30 cellular contexts compared by ENCODE assay signal in the genomic region with DNA sequence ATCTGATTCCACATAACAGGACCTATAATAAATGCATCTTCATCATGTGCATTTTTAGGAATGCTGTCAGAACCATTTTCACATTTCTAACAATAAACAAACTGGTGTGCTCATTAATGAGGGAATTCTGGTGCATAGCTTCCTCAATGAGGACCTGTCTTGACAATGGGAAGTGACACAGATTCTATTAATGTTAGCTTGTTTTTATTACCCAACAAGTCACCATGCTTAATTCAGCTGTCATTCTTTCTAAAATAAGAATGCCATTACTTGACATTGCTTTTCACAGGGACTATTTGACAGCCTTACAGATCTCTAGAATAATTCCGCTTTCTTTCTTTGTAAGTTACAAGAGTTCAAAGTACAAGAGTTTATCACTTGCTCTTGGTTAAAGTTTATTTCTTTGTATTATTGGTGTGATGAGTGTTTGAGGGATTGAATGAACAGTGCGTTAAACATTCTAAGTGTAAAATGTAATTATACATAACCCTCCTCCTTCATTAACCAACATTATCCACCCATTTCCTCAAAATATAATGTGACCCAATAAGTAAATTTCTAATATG.
"Had no signal": no experiment of that assay in that cellular context is flagged by ENCODE, and none has a peak within 500 bp of the region (broad histone marks: within the 10 kb centered on the region; RNA-seq: fewer than 3 reads in every experiment).

No MANE protein-coding gene starts in this region.

- ATAC-seq: activated CD4-positive, alpha-beta T cell treated with anti-CD3 and anti-CD28 coated beads for 36 hours; activated CD8-positive, alpha-beta memory T cell treated with anti-CD3 and anti-CD28 coated beads, Interleukin-2, amount 10 ng/mL, durations not matched to agents 7 days and 5 days; activated CD8-positive, alpha-beta T cell treated with anti-CD3 and anti-CD28 coated beads, Interleukin-2, amount 10 ng/mL, durations not matched to agents 7 days and 5 days; effector memory CD8-positive, alpha-beta T cell; gastroesophageal sphincter; naive thymus-derived CD8-positive, alpha-beta T cell; stimulated activated naive CD8-positive, alpha-beta T cell treated with anti-CD3 and anti-CD28 coated beads, Interleukin-15, amount 100 ng/mL, for 72 hours had no signal

- H3K9ac ChIP-seq: neural progenitor cell, parathyroid adenoma had no signal

- H3K36me3 Mint-ChIP-seq: brain; immature natural killer cell; naive thymus-derived CD8-positive, alpha-beta T cell; neural progenitor cell had no signal

- H3K27ac ChIP-seq: ascending aorta, cardiac muscle cell, gastroesophageal sphincter, neural progenitor cell, parathyroid adenoma, psoas muscle, right atrium auricular region, upper lobe of left lung, vagina had no signal

- DNase-seq: activated CD4-positive, alpha-beta T cell treated with anti-CD3 and anti-CD28 coated beads for 36 hours; activated CD4-positive, CD25-positive, alpha-beta regulatory T cell; activated CD8-positive, alpha-beta memory T cell treated with anti-CD3 and anti-CD28 coated beads, Interleukin-2, amount 10 ng/mL, durations not matched to agents 7 days and 5 days; activated CD8-positive, alpha-beta T cell treated with anti-CD3 and anti-CD28 coated beads, Interleukin-2, amount 10 ng/mL, durations not matched to agents 7 days and 5 days; activated naive CD8-positive, alpha-beta T cell treated with anti-CD3 and anti-CD28 coated beads for 36 hours; activated T-cell treated with anti-CD3 and anti-CD28 coated beads, Interleukin-2, amount 50 U/mL, for 48 hours; cortex of kidney; effector memory CD8-positive, alpha-beta T cell; hypothalamus; immature natural killer cell; kidney; naive thymus-derived CD8-positive, alpha-beta T cell; occipital lobe; psoas muscle; stimulated activated CD4-positive, alpha-beta T cell treated with anti-CD3 and anti-CD28 coated beads, Interleukin-2, amount 100 ng/mL, for 48 hours; stimulated activated naive CD8-positive, alpha-beta T cell treated with anti-CD3 and anti-CD28 coated beads, Interleukin-15, amount 100 ng/mL, for 72 hours; substantia nigra; T-helper 1 cell; upper lobe of left lung had no signal

- H3K4me3 ChIP-seq: ascending aorta, cardiac muscle cell, gastroesophageal sphincter, neural progenitor cell, psoas muscle, right atrium auricular region, upper lobe of left lung, vagina had no signal

- FAIRE-seq: endothelial cell of umbilical vein had no signal

- H3K4me1 ChIP-seq: ascending aorta, gastroesophageal sphincter, neural progenitor cell, parathyroid adenoma, psoas muscle, right atrium auricular region, upper lobe of left lung, vagina had no signal

- H3K9me3 ChIP-seq: ascending aorta, gastroesophageal sphincter, psoas muscle, right atrium auricular region, upper lobe of left lung, vagina had no signal

- H3K27me3 Mint-ChIP-seq: activated CD4-positive, alpha-beta T cell treated with anti-CD3 and anti-CD28 coated beads for 36 hours; activated CD8-positive, alpha-beta memory T cell treated with anti-CD3 and anti-CD28 coated beads, Interleukin-2, amount 10 ng/mL, durations not matched to agents 7 days and 5 days; activated naive CD8-positive, alpha-beta T cell treated with anti-CD3 and anti-CD28 coated beads for 36 hours; brain; effector memory CD8-positive, alpha-beta T cell; naive thymus-derived CD8-positive, alpha-beta T cell; stimulated activated naive CD8-positive, alpha-beta T cell treated with anti-CD3 and anti-CD28 coated beads, Interleukin-15, amount 100 ng/mL, for 72 hours had no signal

- H3K79me2 ChIP-seq: parathyroid adenoma had no signal

- H3K27ac Mint-ChIP-seq: activated CD4-positive, alpha-beta T cell treated with anti-CD3 and anti-CD28 coated beads for 36 hours; activated CD8-positive, alpha-beta memory T cell treated with anti-CD3 and anti-CD28 coated beads, Interleukin-2, amount 10 ng/mL, durations not matched to agents 7 days and 5 days; activated CD8-positive, alpha-beta T cell treated with anti-CD3 and anti-CD28 coated beads, Interleukin-2, amount 10 ng/mL, durations not matched to agents 7 days and 5 days; activated naive CD8-positive, alpha-beta T cell treated with anti-CD3 and anti-CD28 coated beads for 36 hours; activated T-helper 2 cell treated with anti-CD3 and anti-CD28 coated beads, Interferon-gamma antibody, Interleukin-2, Interleukin-4, amounts not matched to agents 10 μg/mL and 5 μg/mL and 100 μg/mL, durations not matched to agents 14 hours and 24 hours and 36 hours; effector memory CD8-positive, alpha-beta T cell; immature natural killer cell; neural progenitor cell; stimulated activated naive CD8-positive, alpha-beta T cell treated with anti-CD3 and anti-CD28 coated beads, Interleukin-15, amount 100 ng/mL, for 72 hours; T-helper 2 cell treated with Interferon-gamma antibody and Interleukin-4, amounts not matched to agents 5 μg/mL and 100 μg/mL, for 36 hours had no signal

- H3K9me3 Mint-ChIP-seq: activated T-helper 2 cell treated with anti-CD3 and anti-CD28 coated beads, Interferon-gamma antibody, Interleukin-2, Interleukin-4, amounts not matched to agents 10 μg/mL and 5 μg/mL and 100 μg/mL, durations not matched to agents 14 hours and 24 hours and 36 hours; brain; naive thymus-derived CD8-positive, alpha-beta T cell; T-helper 2 cell treated with Interferon-gamma antibody and Interleukin-4, amounts not matched to agents 5 μg/mL and 100 μg/mL, for 36 hours had no signal

- H3K4me2 ChIP-seq: neural progenitor cell had no signal

- H3K27me3 ChIP-seq: ascending aorta, cardiac muscle cell, gastroesophageal sphincter, neural progenitor cell, right atrium auricular region, upper lobe of left lung, vagina had no signal

- H3K36me3 ChIP-seq: ascending aorta, cardiac muscle cell, gastroesophageal sphincter, neural progenitor cell, right atrium auricular region, upper lobe of left lung, vagina had no signal

- H2AFZ ChIP-seq: neural progenitor cell, parathyroid adenoma had no signal

- H3K4me3 Mint-ChIP-seq: activated CD4-positive, alpha-beta T cell treated with anti-CD3 and anti-CD28 coated beads for 36 hours; activated CD8-positive, alpha-beta memory T cell treated with anti-CD3 and anti-CD28 coated beads, Interleukin-2, amount 10 ng/mL, durations not matched to agents 7 days and 5 days; activated CD8-positive, alpha-beta T cell treated with anti-CD3 and anti-CD28 coated beads, Interleukin-2, amount 10 ng/mL, durations not matched to agents 7 days and 5 days; activated naive CD8-positive, alpha-beta T cell treated with anti-CD3 and anti-CD28 coated beads for 36 hours; brain; effector memory CD8-positive, alpha-beta T cell; immature natural killer cell; naive thymus-derived CD8-positive, alpha-beta T cell; neural progenitor cell; stimulated activated naive CD8-positive, alpha-beta T cell treated with anti-CD3 and anti-CD28 coated beads, Interleukin-15, amount 100 ng/mL, for 72 hours; T-helper 2 cell treated with Interferon-gamma antibody and Interleukin-4, amounts not matched to agents 5 μg/mL and 100 μg/mL, for 36 hours had no signal
